29 cellular contexts compared by ENCODE assay signal in the genomic region with DNA sequence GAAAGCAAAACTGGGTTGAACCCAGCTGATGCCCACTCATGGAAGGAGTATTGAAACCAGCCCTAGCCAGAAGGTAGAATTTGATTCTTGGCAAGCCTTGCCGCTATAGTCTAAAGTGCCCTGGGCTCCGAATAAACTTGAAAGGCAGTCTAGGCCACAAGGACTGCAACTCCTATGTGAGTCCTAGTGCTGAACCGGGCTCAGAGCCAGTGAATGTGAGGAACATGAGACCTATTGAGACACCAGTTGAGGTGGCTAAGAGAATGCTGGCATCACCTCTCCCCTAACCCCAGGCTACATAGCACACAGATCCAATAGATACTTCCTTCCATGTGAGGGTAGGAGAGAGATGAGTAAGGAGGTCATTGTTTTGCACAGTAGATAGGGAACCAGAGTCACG. TPM values are rescaled to one million over a fixed set of nuclear protein-coding genes. Genes with fewer than 3 reads are reported as not detected.
"Had no signal": no experiment of that assay in that cellular context is flagged by ENCODE, and none has a peak within 500 bp of the region (broad histone marks: within the 10 kb centered on the region; RNA-seq: fewer than 3 reads in every experiment).

No MANE protein-coding gene starts in this region.

- ATAC-seq: activated CD4-positive, alpha-beta T cell treated with anti-CD3 and anti-CD28 coated beads for 36 hours; activated CD8-positive, alpha-beta T cell treated with anti-CD3 and anti-CD28 coated beads, Interleukin-2, amount 10 ng/mL, durations not matched to agents 7 days and 5 days; activated naive CD4-positive, alpha-beta T cell treated with anti-CD3 and anti-CD28 coated beads, Interleukin-2, amount 50 U/mL, for 72 hours; activated naive CD8-positive, alpha-beta T cell treated with anti-CD3 and anti-CD28 coated beads, Interleukin-2, amount 50 U/mL, for 24 hours; body of pancreas; PC-3; T-cell had no signal

- H3K4me2 ChIP-seq: KMS-11 had no signal

- H3K27me3 Mint-ChIP-seq: activated CD4-positive, alpha-beta T cell treated with anti-CD3 and anti-CD28 coated beads for 36 hours; activated naive CD8-positive, alpha-beta T cell treated with anti-CD3 and anti-CD28 coated beads, Interleukin-2, amount 50 U/mL, for 24 hours; T-cell had no signal

- H3K4me1 Mint-ChIP-seq: activated CD4-positive, alpha-beta T cell treated with anti-CD3 and anti-CD28 coated beads for 36 hours; activated naive CD8-positive, alpha-beta T cell treated with anti-CD3 and anti-CD28 coated beads, Interleukin-2, amount 50 U/mL, for 24 hours; T-cell had no signal

- H3K4me1 ChIP-seq: ascending aorta, body of pancreas had no signal

- H3K4me3 Mint-ChIP-seq: activated CD4-positive, alpha-beta T cell treated with anti-CD3 and anti-CD28 coated beads for 36 hours; activated CD8-positive, alpha-beta T cell treated with anti-CD3 and anti-CD28 coated beads, Interleukin-2, amount 10 ng/mL, durations not matched to agents 7 days and 5 days; activated naive CD8-positive, alpha-beta T cell treated with anti-CD3 and anti-CD28 coated beads, Interleukin-2, amount 50 U/mL, for 24 hours; T-cell had no signal

- H3K27ac ChIP-seq: ascending aorta, body of pancreas, cardiac muscle cell, KMS-11, SK-N-MC, WERI-Rb-1 had no signal

- H3K9ac ChIP-seq: KMS-11 had no signal

- H3K27me3 ChIP-seq: ascending aorta, body of pancreas, cardiac muscle cell had no signal

- H3K27ac Mint-ChIP-seq: activated CD4-positive, alpha-beta T cell treated with anti-CD3 and anti-CD28 coated beads for 36 hours; activated CD8-positive, alpha-beta T cell treated with anti-CD3 and anti-CD28 coated beads, Interleukin-2, amount 10 ng/mL, durations not matched to agents 7 days and 5 days; activated naive CD8-positive, alpha-beta T cell treated with anti-CD3 and anti-CD28 coated beads, Interleukin-2, amount 50 U/mL, for 24 hours; T-cell had no signal

- H3K36me3 Mint-ChIP-seq: T-cell had no signal

- H3K4me3 ChIP-seq: ascending aorta, body of pancreas, cardiac muscle cell, SK-N-MC had no signal

- H3K9me3 Mint-ChIP-seq: activated naive CD8-positive, alpha-beta T cell treated with anti-CD3 and anti-CD28 coated beads, Interleukin-2, amount 50 U/mL, for 24 hours had no signal

- H3K9me3 ChIP-seq: ascending aorta, body of pancreas had no signal

- DNase-seq: activated CD4-positive, alpha-beta T cell treated with anti-CD3 and anti-CD28 coated beads for 36 hours; activated CD4-positive, alpha-beta T cell treated with anti-CD3 and anti-CD28 coated beads, Interleukin-2, amount 50 U/mL, for 1 hour; activated CD8-positive, alpha-beta memory T cell treated with anti-CD3 and anti-CD28 coated beads, Interleukin-2, amount 50 U/mL, for 48 hours; activated CD8-positive, alpha-beta T cell treated with anti-CD3 and anti-CD28 coated beads, Interleukin-2, amount 10 ng/mL, durations not matched to agents 7 days and 5 days; activated naive CD8-positive, alpha-beta T cell treated with anti-CD3 and anti-CD28 coated beads, Interleukin-2, amount 50 U/mL, for 24 hours; activated T-cell treated with anti-CD3 and anti-CD28 coated beads, Interleukin-2, amount 50 U/mL, for 1 hour; amniotic stem cell; body of pancreas; MM.1S; NCI-H1105; NCI-H1436; NCI-H187; NCI-H2081; NCI-H2171 treated with DMSO at 0.1 percent for 48 hours; NCI-H226; NCI-H526; NCI-H82; PC-3; SIG-M5; T-cell; T-helper 2 cell; T1000; WERI-Rb-1 had no signal

- H3K36me3 ChIP-seq: ascending aorta, cardiac muscle cell, WERI-Rb-1 had no signal

RNA-seq across cellular contexts. Expression of gene DEFB110, which starts 3.5 kb away (rescaled TPM):
- total RNA-seq: activated CD4-positive, alpha-beta T cell treated with anti-CD3 and anti-CD28 coated beads for 36 hours; activated CD8-positive, alpha-beta T cell treated with anti-CD3 and anti-CD28 coated beads, Interleukin-2, amount 10 ng/mL, durations not matched to agents 7 days and 5 days; activated naive CD4-positive, alpha-beta T cell treated with anti-CD3 and anti-CD28 coated beads, Interleukin-2, amount 50 U/mL, for 72 hours; ascending aorta; body of pancreas; cardiac muscle cell; NCI-H460; PC-3; T-cell had no signal
- polyA plus RNA-seq: cardiac muscle cell had no signal

RNA-seq across cellular contexts. Expression of gene DEFB112, which starts 24.5 kb away (rescaled TPM):
- total RNA-seq: activated CD4-positive, alpha-beta T cell treated with anti-CD3 and anti-CD28 coated beads for 36 hours; activated CD8-positive, alpha-beta T cell treated with anti-CD3 and anti-CD28 coated beads, Interleukin-2, amount 10 ng/mL, durations not matched to agents 7 days and 5 days; activated naive CD4-positive, alpha-beta T cell treated with anti-CD3 and anti-CD28 coated beads, Interleukin-2, amount 50 U/mL, for 72 hours; ascending aorta; body of pancreas; cardiac muscle cell; NCI-H460; PC-3; T-cell had no signal
- polyA plus RNA-seq: cardiac muscle cell had no signal

RNA-seq across cellular contexts. Expression of gene DEFB113, which starts 55.8 kb away (rescaled TPM):
- total RNA-seq: activated CD4-positive, alpha-beta T cell treated with anti-CD3 and anti-CD28 coated beads for 36 hours; activated CD8-positive, alpha-beta T cell treated with anti-CD3 and anti-CD28 coated beads, Interleukin-2, amount 10 ng/mL, durations not matched to agents 7 days and 5 days; activated naive CD4-positive, alpha-beta T cell treated with anti-CD3 and anti-CD28 coated beads, Interleukin-2, amount 50 U/mL, for 72 hours; ascending aorta; body of pancreas; cardiac muscle cell; NCI-H460; PC-3; T-cell had no signal
- polyA plus RNA-seq: cardiac muscle cell had no signal
